23 cellular contexts compared by ENCODE assay signal in genomic region chr1:55639526-55639925, GRCh38.
"Had no signal": no experiment of that assay in that cellular context is flagged by ENCODE, and none has a peak within 500 bp of the region (broad histone marks: within the 10 kb centered on the region; RNA-seq: fewer than 3 reads in every experiment).

No MANE protein-coding gene starts in this region.

- H3K27ac Mint-ChIP-seq: naive thymus-derived CD8-positive, alpha-beta T cell; nephron progenitor cell; stimulated activated effector memory CD8-positive, alpha-beta T cell treated with anti-CD3 and anti-CD28 coated beads, Interleukin-12 subunit alpha, Interleukin-12 subunit beta, amount 100 ng/mL, for 72 hours; type B pancreatic cell had no signal

- H3K4me1 Mint-ChIP-seq: stimulated activated effector memory CD8-positive, alpha-beta T cell treated with anti-CD3 and anti-CD28 coated beads, Interleukin-12 subunit alpha, Interleukin-12 subunit beta, amount 100 ng/mL, for 72 hours had no signal

- ATAC-seq: esophagus mucosa; left lobe of liver; naive thymus-derived CD8-positive, alpha-beta T cell; psoas muscle; right cardiac atrium; stimulated activated effector memory CD8-positive, alpha-beta T cell treated with anti-CD3 and anti-CD28 coated beads, Interleukin-12 subunit alpha, Interleukin-12 subunit beta, amount 100 ng/mL, for 72 hours had no signal

- H3K4me3 Mint-ChIP-seq: naive thymus-derived CD8-positive, alpha-beta T cell; nephron progenitor cell; stimulated activated effector memory CD8-positive, alpha-beta T cell treated with anti-CD3 and anti-CD28 coated beads, Interleukin-12 subunit alpha, Interleukin-12 subunit beta, amount 100 ng/mL, for 72 hours; type B pancreatic cell had no signal

- H3K36me3 Mint-ChIP-seq: naive thymus-derived CD8-positive, alpha-beta T cell; stimulated activated effector memory CD8-positive, alpha-beta T cell treated with anti-CD3 and anti-CD28 coated beads, Interleukin-12 subunit alpha, Interleukin-12 subunit beta, amount 100 ng/mL, for 72 hours; type B pancreatic cell had no signal

- H3K27me3 Mint-ChIP-seq: type B pancreatic cell had no signal

- H3K36me3 ChIP-seq: sigmoid colon, stomach, thyroid gland had no signal

- DNase-seq: dermis blood vessel endothelial cell; effector memory CD4-positive, alpha-beta T cell; kidney; mesenchymal stem cell; midbrain; naive thymus-derived CD8-positive, alpha-beta T cell; nephron progenitor cell; nucleus accumbens; posterior cingulate gyrus; psoas muscle; right cardiac atrium; sigmoid colon; stimulated activated CD4-positive, alpha-beta T cell treated with anti-CD3 and anti-CD28 coated beads, Interleukin-2, amount 100 ng/mL, for 24 hours; stimulated activated CD4-positive, alpha-beta T cell treated with anti-CD3 and anti-CD28 coated beads, Interleukin-4, amount 100 ng/mL, for 24 hours; stimulated activated naive CD4-positive, alpha-beta T cell treated with Interleukin-2 at 50 U/mL for 16 hours; stomach; thyroid gland had no signal

- H3K27ac ChIP-seq: coronary artery, psoas muscle, sigmoid colon, stomach, thyroid gland had no signal

- H3K9me3 Mint-ChIP-seq: naive thymus-derived CD8-positive, alpha-beta T cell; stimulated activated effector memory CD8-positive, alpha-beta T cell treated with anti-CD3 and anti-CD28 coated beads, Interleukin-12 subunit alpha, Interleukin-12 subunit beta, amount 100 ng/mL, for 72 hours had no signal

- H3K27me3 ChIP-seq: sigmoid colon, stomach, thyroid gland had no signal

- H3K4me3 ChIP-seq: coronary artery, lung, psoas muscle, sigmoid colon, stomach, thyroid gland had no signal

- H3K9me3 ChIP-seq: psoas muscle, sigmoid colon, stomach, thyroid gland had no signal
